Comparison of ENCODE assay signal across 14 cellular contexts in genomic region chr3:111509308-111509707, GRCh38. TPM values are rescaled to one million over a fixed set of nuclear protein-coding genes. Genes with fewer than 3 reads are reported as not detected.
DNase-seq lines count a peak whose midpoint lies in the region; ATAC-seq, FAIRE-seq and TF ChIP-seq lines count a peak whose summit lies in the region.
"Had no signal": no experiment of that assay in that cellular context is flagged by ENCODE, and none has a peak within 500 bp of the region (broad histone marks: within the 10 kb centered on the region; RNA-seq: fewer than 3 reads in every experiment).

No MANE protein-coding gene starts in this region.

- peak; percentile 9 for DNase-seq in COLO668 (lab: John Stamatoyannopoulos, UW; ENCODE audit: unreplicated experiment)
- DNase-seq in GM23338 (ENCODE audit: low spot score): peak; percentile 20
- peak; percentile 10 for DNase-seq in NCI-H526 treated with DMSO at 0.1 percent for 48 hours (lab: John Stamatoyannopoulos, UW)
- DNase-seq in epithelial cell of prostate (ENCODE audit: low read depth, low spot score): peak; percentile 44
- DNase-seq in small intestine: no peak
- DNase-seq in activated T-cell treated with anti-CD3 and anti-CD28 coated beads, Interleukin-2, amount 50 U/mL, for 72 hours: no peak
- DNase-seq: DMS153, NCI-H1694, SJCRH30 had no signal

- no peaks in the 10 kb centered on the region for H3K79me2 ChIP-seq in GM23338 (replicated peaks; ENCODE audit: insufficient read depth)

- H3K27me3 Mint-ChIP-seq in GM23338 (ENCODE audit: insufficient read depth, low read depth, poor library complexity): no peaks in the 10 kb centered on the region
- H3K27me3 Mint-ChIP-seq in activated T-cell treated with anti-CD3 and anti-CD28 coated beads, Interleukin-2, amount 50 U/mL, for 72 hours (ENCODE audit: low read depth): no peaks in the 10 kb centered on the region

- no peak overlapping the region for H3K4me3 ChIP-seq in GM23338
- H3K4me3 ChIP-seq in small intestine (ENCODE audit: low read depth in 1 of 2, low read length in 2 of 2): no peak overlapping the region
- H3K4me3 ChIP-seq: BLaER1, GM12878, SJCRH30 had no signal

- no peaks in the 10 kb centered on the region for H3K4me1 ChIP-seq in GM23338 (ENCODE audit: insufficient read depth)
- no peaks in the 10 kb centered on the region for H3K4me1 ChIP-seq in small intestine (ENCODE audit: control insufficient read depth in 2 of 2, insufficient read depth in 1 of 2, low read depth in 1 of 2, low read length in 1 of 2)
- H3K4me1 ChIP-seq: BLaER1, SJCRH30 had no signal

- H3F3A ChIP-seq in GM23338 (replicated peaks; ENCODE audit: low read depth): no peaks in the 10 kb centered on the region

- no peaks in the 10 kb centered on the region for H3K36me3 ChIP-seq in GM23338 (ENCODE audit: insufficient read depth)
- no peaks in the 10 kb centered on the region for H3K36me3 ChIP-seq in small intestine (ENCODE audit: control insufficient read depth in 2 of 2, insufficient read depth in 2 of 2, low read length in 2 of 2)
- H3K36me3 ChIP-seq: BLaER1, SJCRH30 had no signal

- no peaks in the 10 kb centered on the region for H3K9me3 ChIP-seq in small intestine (ENCODE audit: control insufficient read depth, low read depth)
- H3K9me3 ChIP-seq: BLaER1, SJCRH30 had no signal

- no peaks in the 10 kb centered on the region for H3K27me3 ChIP-seq in GM23338 (ENCODE audit: insufficient read depth)
- no peaks in the 10 kb centered on the region for H3K27me3 ChIP-seq in small intestine (ENCODE audit: control insufficient read depth in 2 of 2, insufficient read depth in 2 of 2, low read length in 2 of 2)
- H3K27me3 ChIP-seq: BLaER1 had no signal

- H2AFZ ChIP-seq in GM23338: peak overlapping the region; percentile 53; the same call in 1 of the 2 replicates

- H3K27ac ChIP-seq in GM23338 (ENCODE audit: low read depth) (no peak overlapping the region), epithelial cell of prostate (no peak overlapping the region), small intestine (ENCODE audit: low read depth in 1 of 2, low read length in 1 of 2) (no peak overlapping the region)
- H3K27ac ChIP-seq: BLaER1, SJCRH30 had no signal

- no peaks in the 10 kb centered on the region for H4K20me1 ChIP-seq in GM23338 (replicated peaks; ENCODE audit: insufficient read depth)
- H4K20me1 ChIP-seq: BLaER1 had no signal

- H3K27ac Mint-ChIP-seq in GM23338: no peak overlapping the region
- no peak overlapping the region for H3K27ac Mint-ChIP-seq in activated T-cell treated with anti-CD3 and anti-CD28 coated beads, Interleukin-2, amount 50 U/mL, for 72 hours

- WGBS in small intestine, 3 donors: 85 to 91% (median 89%) methylated on average over 4 of the region's 4 CpGs

- H3K9me2 ChIP-seq in GM23338 (ENCODE audit: insufficient read depth): no peaks in the 10 kb centered on the region

- no peak for FAIRE-seq in small intestine (lab: Jason Lieb, UNC)
- FAIRE-seq: GM12878, GM18507 had no signal

- H3K36me3 Mint-ChIP-seq in GM23338 (ENCODE audit: low read depth): no peaks in the 10 kb centered on the region
- no peaks in the 10 kb centered on the region for H3K36me3 Mint-ChIP-seq in activated T-cell treated with anti-CD3 and anti-CD28 coated beads, Interleukin-2, amount 50 U/mL, for 72 hours (ENCODE audit: insufficient read depth in 2 of 2)

- ATAC-seq in GM23338 (no peak), GM18520 (IDR thresholded peaks at IDR 0.05; ENCODE audit: unreplicated experiment) (no peak)
- no peak for ATAC-seq in activated T-cell treated with anti-CD3 and anti-CD28 coated beads, Interleukin-2, amount 50 U/mL, for 72 hours (replicated peaks in 1 of 2)
- ATAC-seq: GM12878 had no signal

- no peak overlapping the region for H3K4me2 ChIP-seq in GM23338
- H3K4me2 ChIP-seq: BLaER1 had no signal

- H3K4me3 Mint-ChIP-seq in GM23338: no peak overlapping the region
- H3K4me3 Mint-ChIP-seq in activated T-cell treated with anti-CD3 and anti-CD28 coated beads, Interleukin-2, amount 50 U/mL, for 72 hours: no peak overlapping the region

- H3K4me1 Mint-ChIP-seq in GM23338: peaks cover 7% of the 10 kb centered on the region; the same call in 2 of the 3 replicates
- no peaks in the 10 kb centered on the region for H3K4me1 Mint-ChIP-seq in activated T-cell treated with anti-CD3 and anti-CD28 coated beads, Interleukin-2, amount 50 U/mL, for 72 hours (ENCODE audit: low read depth)

- H3K9me3 Mint-ChIP-seq in GM23338: no peaks in the 10 kb centered on the region
- H3K9me3 Mint-ChIP-seq in activated T-cell treated with anti-CD3 and anti-CD28 coated beads, Interleukin-2, amount 50 U/mL, for 72 hours: no peaks in the 10 kb centered on the region

- no peak for TF ChIP-seq CTCF in GM23338 (conservative IDR thresholded peaks at IDR 0.05; ENCODE audit: low read depth in 2 of 2)

TF ChIP-seq in GM23338, 12 proteins besides CTCF, POLR2A, EP300 and RAD21 (continues in another document):
- no peak for TF ChIP-seq ZNF331 (CRISPR knock-in tag; IDR thresholded peaks at IDR 0.05; ENCODE audit: low read depth)
- no peak for TF ChIP-seq REST (IDR thresholded peaks at IDR 0.05; ENCODE audit: unreplicated experiment)

RNA-seq across cellular contexts. Expression of gene CD96, which starts 32.7 kb away (rescaled TPM):
- total RNA-seq in GM23338 (2014; rRNA removed; shearing (Covaris generic)): not detected in 2 replicates
- polyA plus RNA-seq in GM23338 (2016; fragmentation: Nextera tagmentation; extraction: Ambion mirVana) (0.09 and 0.91 TPM in 2 replicates), small intestine (1 to 10 TPM; 1.3 to 1.9 (median 1.4) TPM)
- total RNA-seq in activated T-cell treated with anti-CD3 and anti-CD28 coated beads, Interleukin-2, amount 50 U/mL, for 72 hours: 10 to 100 TPM; 88.9 to 99.6 TPM
- total RNA-seq: OCI-LY7 had no signal

Comparison
In these comparisons a context has a peak if more than half of its experiments do, and no peak if none do; other contexts are left out.
1. DNase-seq: peak in COLO668 (single experiment), GM23338 (single experiment), NCI-H526 treated with DMSO at 0.1 percent for 48 hours (single experiment) and epithelial cell of prostate (single experiment); none in small intestine (single experiment) and activated T-cell treated with anti-CD3 and anti-CD28 coated beads, Interleukin-2, amount 50 U/mL, for 72 hours (0 of 2).
2. RNA of gene CD96, which starts 32.7 kb away (total RNA-seq): 88.9 to 99.6 TPM in activated T-cell treated with anti-CD3 and anti-CD28 coated beads, Interleukin-2, amount 50 U/mL, for 72 hours; not detected in GM23338; every median in the first group is over 10 times any median in the second.